Comparison of ENCODE assay signal across 15 cellular contexts in the genomic region with DNA sequence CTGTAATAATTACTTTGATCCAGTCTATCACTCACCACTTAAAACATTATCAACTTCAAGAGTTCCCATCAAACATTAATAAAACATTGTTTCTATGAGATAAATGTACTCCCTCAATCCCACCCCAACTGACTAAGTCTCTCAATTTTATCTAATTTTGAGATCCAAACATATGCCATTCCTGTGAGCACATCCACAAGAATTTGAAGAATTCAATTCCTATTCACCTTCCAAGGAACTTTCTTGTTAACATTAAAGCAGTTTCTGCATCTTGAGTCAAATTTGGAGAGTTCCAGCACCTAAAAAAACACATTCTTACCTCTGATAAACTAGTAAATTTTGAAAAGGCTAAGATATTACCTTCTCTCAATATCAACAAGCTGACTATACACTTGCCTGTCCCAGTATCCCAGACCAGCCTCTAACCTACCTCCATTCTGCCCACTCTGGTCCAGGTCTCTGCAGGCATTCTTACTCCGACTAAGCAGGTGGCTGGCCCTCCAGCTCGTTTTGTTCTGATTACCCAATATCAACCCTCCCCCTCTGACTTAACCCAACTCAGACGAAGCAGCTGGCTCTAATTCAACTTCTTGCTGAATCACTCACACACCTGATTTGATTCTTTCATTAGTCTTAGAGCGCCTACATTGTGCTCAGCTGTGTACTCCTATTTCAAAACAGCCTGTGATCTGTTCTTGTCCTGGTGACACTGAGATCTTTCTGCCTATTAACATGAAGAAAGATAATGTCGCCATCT.
DNase-seq lines count a peak whose midpoint lies in the region; ATAC-seq, FAIRE-seq and TF ChIP-seq lines count a peak whose summit lies in the region.
"Had no signal": no experiment of that assay in that cellular context is flagged by ENCODE, and none has a peak within 500 bp of the region (broad histone marks: within the 10 kb centered on the region; RNA-seq: fewer than 3 reads in every experiment).

No MANE protein-coding gene starts in this region.

- H3K36me3 ChIP-seq in kidney (ENCODE audit: control insufficient read depth in 1 of 2, insufficient read depth in 2 of 2, low read length in 2 of 2) = no peaks in the 10 kb centered on the region

- peak; percentile 92 for ATAC-seq in omental fat pad (ENCODE audit: low FRiP score)
- ATAC-seq: GM12878 had no signal

- no peak overlapping the region for H3K9ac ChIP-seq in kidney (ENCODE audit: low read length in 2 of 2)

- intact Hi-C loops in kidney (cut with DNase I) = no loop called here

- no peaks in the 10 kb centered on the region for H3K9me3 ChIP-seq in kidney (ENCODE audit: control insufficient read depth in 1 of 2, low read length in 2 of 2)
- H3K9me3 ChIP-seq: testis had no signal

- no peak overlapping the region for H3K4me3 ChIP-seq in kidney (ENCODE audit: low read length in 2 of 2)
- H3K4me3 ChIP-seq: GM12878, testis had no signal

- no peaks in the 10 kb centered on the region for H3K4me1 ChIP-seq in kidney (ENCODE audit: control insufficient read depth in 1 of 2, insufficient read depth in 1 of 2, low read depth in 1 of 2, low read length in 2 of 2)
- H3K4me1 ChIP-seq: testis had no signal

- H3K27ac ChIP-seq in epithelial cell of prostate (no peak overlapping the region), kidney (ENCODE audit: low read depth in 2 of 2, low read length in 2 of 2) (no peak overlapping the region)
- H3K27ac ChIP-seq: testis had no signal

- no peak for FAIRE-seq in GM19239 (lab: Jason Lieb, UNC)
- no peak for FAIRE-seq in kidney (lab: Jason Lieb, UNC)
- FAIRE-seq: D721Med, GM12878 had no signal

- DNase-seq in H4 (ENCODE audit: low spot score) (peak; percentile 11), OCI-M1 (lab: John Stamatoyannopoulos, UW) (peak; percentile 45), epithelial cell of prostate (ENCODE audit: low read depth, low spot score) (peak; percentile 64), omental fat pad (ENCODE audit: low spot score) (no peak), GM19239 (ENCODE audit: insufficient read length, low spot score) (no peak), CD1c-positive myeloid dendritic cell (ENCODE audit: extremely low spot score) (no peak), activated gamma-delta T cell (lab: John Stamatoyannopoulos, UW) (no peak), kidney (no peak)
- DNase-seq: activated B cell treated with CpG ODN at 0.5 μM for 24 hours, activated T-cell treated with anti-CD3 and anti-CD28 coated beads for 4 hours, Karpas-422, NCI-H2227 treated with DMSO at 0.1 percent for 48 hours, testis had no signal

- no peak for TF ChIP-seq CTCF in omental fat pad (IDR thresholded peaks at IDR 0.05)
- TF ChIP-seq CTCF in kidney (IDR thresholded peaks at IDR 0.05; ENCODE audit: borderline replicate concordance, extremely low read depth, insufficient read depth) = no peak

Comparison
In these comparisons a context has a peak if more than half of its experiments do, and no peak if none do; other contexts are left out.
1. DNase-seq: peak in H4 (single experiment), OCI-M1 (single experiment) and epithelial cell of prostate (single experiment); none in omental fat pad (single experiment), GM19239 (single experiment), CD1c-positive myeloid dendritic cell (single experiment), activated gamma-delta T cell (single experiment) and kidney (single experiment).